In genomic region chr5:113293613-113294340, GRCh38 we compare ENCODE assay signal across 7 cellular contexts.
DNase-seq lines count a peak whose midpoint lies in the region; FAIRE-seq and TF ChIP-seq lines count a peak whose summit lies in the region.

No MANE protein-coding gene starts in this region.

- peak; percentile 60 for FAIRE-seq in GM18507 (lab: Jason Lieb, UNC)

- H3K36me3 Mint-ChIP-seq in HFFc6 (ENCODE audit: low read depth) = no peaks in the 10 kb centered on the region

- H3K9me3 ChIP-seq in effector memory CD4-positive, alpha-beta T cell (ENCODE audit: control insufficient read depth, low read length) = no peaks in the 10 kb centered on the region
- no peaks in the 10 kb centered on the region for H3K9me3 ChIP-seq in mucosa of stomach (ENCODE audit: control insufficient read depth, low read length)

- H3K27ac Mint-ChIP-seq in HFFc6 = peak overlapping the region; percentile 65; the same call in 1 of the 2 replicates

- POLR2A ChIA-PET in RWPE1 (lab: Yijun Ruan, JAX; ENCODE audit: low non-redundant PET) = no interaction called here

- TF ChIP-seq CTCF in HFFc6 (IDR thresholded peaks at IDR 0.05) (no peak), RWPE1 (conservative IDR thresholded peaks at IDR 0.05; ENCODE audit: low read depth) (no peak)

- H3K27me3 Mint-ChIP-seq in HFFc6 (ENCODE audit: insufficient read depth) = peaks cover 13% of the 10 kb centered on the region

- CTCF ChIA-PET in RWPE1 (lab: Yijun Ruan, JAX) = interaction anchor here (1.0 to 1.7 kb wide), 3 partner anchors 25 to 222 kb away, joined by 3 to 5 read pairs (median 4); no protein-coding TSS in a partner anchor

- H3K27ac ChIP-seq in RWPE1 = peak overlapping the region; percentile 96
- H3K27ac ChIP-seq in effector memory CD4-positive, alpha-beta T cell (ENCODE audit: insufficient read depth, low read length, poor library complexity, severe bottlenecking) = no peak overlapping the region

- H3K27me3 ChIP-seq in effector memory CD4-positive, alpha-beta T cell (replicated peaks; ENCODE audit: control insufficient read depth, insufficient read depth, low read length, poor library complexity, severe bottlenecking) = no peaks in the 10 kb centered on the region
- H3K27me3 ChIP-seq in mucosa of stomach (ENCODE audit: control insufficient read depth, insufficient read depth, low read length) = peaks cover 28% of the 10 kb centered on the region

- DNase-seq in GM18507 (ENCODE audit: extremely low spot score, insufficient read length, low read depth) (no peak), HFFc6 (no peak), RWPE1 (ENCODE audit: low spot score) (peak; percentile 42), superior temporal gyrus (ENCODE audit: extremely low spot score) (no peak), NCI-H1105 (lab: John Stamatoyannopoulos, UW) (no peak)
- DNase-seq in effector memory CD4-positive, alpha-beta T cell = no peak

- H3K4me3 ChIP-seq in effector memory CD4-positive, alpha-beta T cell (ENCODE audit: insufficient read depth, low read depth, low read length, poor library complexity, severe bottlenecking) = peak overlapping the region; percentile 84
- peak overlapping the region; percentile 74 for H3K4me3 ChIP-seq in mucosa of stomach (ENCODE audit: low read length)

- H3K4me1 ChIP-seq in effector memory CD4-positive, alpha-beta T cell (ENCODE audit: control insufficient read depth, insufficient read depth, low read length, poor library complexity, severe bottlenecking) = peaks cover 5% of the 10 kb centered on the region
- peaks cover 10% of the 10 kb centered on the region for H3K4me1 ChIP-seq in mucosa of stomach (ENCODE audit: control insufficient read depth, insufficient read depth, low read length)

- peaks cover 17% of the 10 kb centered on the region for H3K4me1 Mint-ChIP-seq in HFFc6 (ENCODE audit: low read depth)

- H3K9ac ChIP-seq in mucosa of stomach (ENCODE audit: low read length) = peak overlapping the region; percentile 63

- H3K9me3 Mint-ChIP-seq in HFFc6 = no peaks in the 10 kb centered on the region

- H3K4me3 Mint-ChIP-seq in HFFc6 = peak overlapping the region; percentile 95

- H3K36me3 ChIP-seq in effector memory CD4-positive, alpha-beta T cell (ENCODE audit: control insufficient read depth, insufficient read depth, low read length) = no peaks in the 10 kb centered on the region
- no peaks in the 10 kb centered on the region for H3K36me3 ChIP-seq in mucosa of stomach (ENCODE audit: control insufficient read depth, insufficient read depth, low read length)
